ENCODE assay signal across 1 cellular context in genomic region chr2:233251306-233252116, GRCh38.
TF ChIP-seq lines count a peak whose summit lies in the region.

Gene ATG16L1, plus strand, starts transcription at chr2:233251673. Its CDS starts 155 bp downstream, at chr2:233251828.

TF ChIP-seq in GM12878, 131 proteins besides CTCF, POLR2A, EP300 and RAD21 (continued from another document):
- TF ChIP-seq ZNF592 (IDR thresholded peaks at IDR 0.05) (peak; percentile 79; the same call in 1 of the 2 replicates), USF2 (IDR thresholded peaks at IDR 0.05; ENCODE audit: borderline replicate concordance, low read depth, low read length) (no peak), CBX3 (IDR thresholded peaks at IDR 0.05; ENCODE audit: borderline replicate concordance, low read depth) (no peak), ZSCAN29 (IDR thresholded peaks at IDR 0.05) (no peak), TBL1XR1 (IDR thresholded peaks at IDR 0.05; ENCODE audit: low read depth, low read length) (0 out of 2 replicates have a peak, but pooled peaks have one; percentile 31), HCFC1 (IDR thresholded peaks at IDR 0.05; ENCODE audit: low read length) (peak; percentile 72), CBFB (IDR thresholded peaks at IDR 0.05; ENCODE audit: low read depth) (peak; percentile 56; the same call in 1 of the 2 replicates), BACH1 (IDR thresholded peaks at IDR 0.05; ENCODE audit: borderline replicate concordance) (no peak; the same call in 1 of the 2 replicates), RUNX3 (IDR thresholded peaks at IDR 0.05; ENCODE audit: low read length) (peak; percentile 36; the same call in 1 of the 2 replicates), MAX (IDR thresholded peaks at IDR 0.05; ENCODE audit: low read depth, low read length) (no peak; the same call in 1 of the 2 replicates), ZNF207 (IDR thresholded peaks at IDR 0.05; ENCODE audit: borderline replicate concordance) (peak; percentile 92; the same call in 1 of the 2 replicates), JUND (IDR thresholded peaks at IDR 0.05; ENCODE audit: low read depth, low read length) (peak; percentile 31; the same call in 1 of the 2 replicates), ZBTB40 (IDR thresholded peaks at IDR 0.05; ENCODE audit: borderline replicate concordance) (peak; percentile 94), LARP7 (IDR thresholded peaks at IDR 0.05) (peak; percentile 87), MEF2A (IDR thresholded peaks at IDR 0.05; ENCODE audit: insufficient read depth, low read depth, low read length) (peak; percentile 65; the same call in 1 of the 2 replicates), ATF3 (IDR thresholded peaks at IDR 0.05; ENCODE audit: borderline replicate concordance, extremely low read depth, low read depth, low read length) (peak; percentile 79; the same call in 1 of the 2 replicates), E2F8 (IDR thresholded peaks at IDR 0.05; ENCODE audit: low read depth, partially characterized antibody) (peak; percentile 80), NR2C2 (IDR thresholded peaks at IDR 0.05; ENCODE audit: borderline replicate concordance, control insufficient read depth, insufficient read length, low read depth) (no peak), MEF2B (IDR thresholded peaks at IDR 0.05; ENCODE audit: partially characterized antibody, poor library complexity, severe bottlenecking) (peak; percentile 36), USF1 (IDR thresholded peaks at IDR 0.05; ENCODE audit: borderline replicate concordance, extremely low read length, insufficient read depth, low read depth, low read length) (no peak), NR2C1 (IDR thresholded peaks at IDR 0.05) (peak; percentile 88), FOXK2 (IDR thresholded peaks at IDR 0.05) (peak; percentile 87), HDAC2 (IDR thresholded peaks at IDR 0.05) (no peak), CBX5 (IDR thresholded peaks at IDR 0.05; ENCODE audit: low read depth) (peak; percentile 91; the same call in 1 of the 2 replicates), PML (IDR thresholded peaks at IDR 0.05; ENCODE audit: low read length) (peak; percentile 57; the same call in 1 of the 2 replicates), PAX5 (IDR thresholded peaks at IDR 0.05; ENCODE audit: borderline replicate concordance, low read depth, low read length) (peak; percentile 84), E4F1 (IDR thresholded peaks at IDR 0.05; ENCODE audit: borderline replicate concordance, partially characterized antibody) (peak; percentile 71), EZH2 (IDR thresholded peaks at IDR 0.05; ENCODE audit: borderline replicate concordance, control insufficient read depth, low read depth, low read length) (no peak), SPI1 (IDR thresholded peaks at IDR 0.05; ENCODE audit: borderline replicate concordance, insufficient read depth, low read depth, low read length) (no peak), FOS (IDR thresholded peaks at IDR 0.05; ENCODE audit: borderline replicate concordance, extremely low read depth, insufficient read length) (no peak), BHLHE40 (IDR thresholded peaks at IDR 0.05; ENCODE audit: borderline replicate concordance in 1 of 2, low read depth in 2 of 2, low read length in 1 of 2) (peak; percentile 92 to 97), TCF7 (IDR thresholded peaks at IDR 0.05; ENCODE audit: borderline replicate concordance) (peak; percentile 35; the same call in 1 of the 2 replicates), NFXL1 (IDR thresholded peaks at IDR 0.05; ENCODE audit: borderline replicate concordance) (no peak)
